ENCODE assay signal across 12 cellular contexts in genomic region chr7:100176096-100176835, GRCh38. TPM values are rescaled to one million over a fixed set of nuclear protein-coding genes. Genes with fewer than 3 reads are reported as not detected.
DNase-seq lines count a peak whose midpoint lies in the region; FAIRE-seq and TF ChIP-seq lines count a peak whose summit lies in the region.
"Had no signal": no experiment of that assay in that cellular context is flagged by ENCODE, and none has a peak within 500 bp of the region (broad histone marks: within the 10 kb centered on the region; RNA-seq: fewer than 3 reads in every experiment).

No MANE protein-coding gene starts in this region.

- H3K4me1 ChIP-seq in Loucy (ENCODE audit: insufficient read depth, low read length, poor library complexity, severe bottlenecking): peaks cover 17% of the 10 kb centered on the region

- no peak for FAIRE-seq in urothelium cell line (lab: Jason Lieb, UNC)

- H3K9ac ChIP-seq in Loucy (ENCODE audit: low read depth, low read length, poor library complexity, severe bottlenecking): peak overlapping the region; percentile 85

- H3K9me3 Mint-ChIP-seq in Calu3 (ENCODE audit: low read depth, unreplicated experiment) (no peaks in the 10 kb centered on the region), chondrocyte (ENCODE audit: low read depth) (no peaks in the 10 kb centered on the region), neural crest cell (peaks cover 2% of the 10 kb centered on the region)

- H3K4me3 ChIP-seq in Loucy (ENCODE audit: low read length, poor library complexity, severe bottlenecking): peak overlapping the region; percentile 91

- peaks cover 6% of the 10 kb centered on the region for H3K36me3 Mint-ChIP-seq in Calu3 (ENCODE audit: insufficient read depth, unreplicated experiment)
- peaks cover 6% of the 10 kb centered on the region for H3K36me3 Mint-ChIP-seq in chondrocyte (ENCODE audit: low read depth)
- peaks cover 8% of the 10 kb centered on the region for H3K36me3 Mint-ChIP-seq in neural crest cell (ENCODE audit: low read depth)

- H3K4me2 ChIP-seq in Loucy (ENCODE audit: low read depth, low read length, poor library complexity, severe bottlenecking): peak overlapping the region; percentile 94

- no peaks in the 10 kb centered on the region for H3F3A ChIP-seq in Loucy (ENCODE audit: low read depth)

- H3K27me3 Mint-ChIP-seq in Calu3 (ENCODE audit: unreplicated experiment) (peaks cover 51% of the 10 kb centered on the region), chondrocyte (ENCODE audit: low read depth) (peaks cover 12% of the 10 kb centered on the region), neural crest cell (ENCODE audit: low read depth) (peaks cover 17% of the 10 kb centered on the region)

- no peaks in the 10 kb centered on the region for H3K27me3 ChIP-seq in Loucy (ENCODE audit: insufficient read depth, low read length, poor library complexity, severe bottlenecking)
- H3K27me3 ChIP-seq: vagina had no signal

- CTCF ChIA-PET in Calu3 (lab: Charles Lee): no interaction called here

- peak overlapping the region; percentile 62 for H3K4me3 Mint-ChIP-seq in Calu3 (ENCODE audit: low read depth, unreplicated experiment)
- H3K4me3 Mint-ChIP-seq in chondrocyte (ENCODE audit: unreplicated experiment): peak overlapping the region; percentile 85
- H3K4me3 Mint-ChIP-seq in neural crest cell: peak overlapping the region; percentile 98

- H3K4me1 Mint-ChIP-seq in Calu3 (ENCODE audit: low read depth, unreplicated experiment) (peaks cover 5% of the 10 kb centered on the region), chondrocyte (ENCODE audit: low read depth) (peaks cover 13% of the 10 kb centered on the region), neural crest cell (peaks cover 35% of the 10 kb centered on the region)

- no peak for TF ChIP-seq CTCF in Calu3 (IDR thresholded peaks at IDR 0.05; ENCODE audit: unreplicated experiment)
- no peak for TF ChIP-seq CTCF in Loucy (conservative IDR thresholded peaks at IDR 0.05; ENCODE audit: low read length)
- no peak for TF ChIP-seq CTCF in chondrocyte (IDR thresholded peaks at IDR 0.05)
- TF ChIP-seq CTCF in neural crest cell (conservative IDR thresholded peaks at IDR 0.05): no peak

- H3K9me3 ChIP-seq in Loucy (ENCODE audit: insufficient read depth, low read depth, low read length): no peaks in the 10 kb centered on the region
- H3K9me3 ChIP-seq: vagina had no signal

- H2AFZ ChIP-seq in Loucy (ENCODE audit: low read length): no peak overlapping the region

- H3K79me2 ChIP-seq in Loucy (ENCODE audit: insufficient read depth, low read length): peaks cover 25% of the 10 kb centered on the region

- no TSS peak for BruUV-seq in Calu3 (replicated peaks; lab: Mats Ljungman, UMichigan)

- intact Hi-C loops in Calu3 (cut with micrococcal nuclease; ENCODE audit: unreplicated experiment): no loop called here

- H3K36me3 ChIP-seq in Loucy (ENCODE audit: insufficient read depth, low read length): no peaks in the 10 kb centered on the region
- H3K36me3 ChIP-seq: vagina had no signal

- H3K9me2 ChIP-seq in Loucy (replicated peaks; ENCODE audit: low read depth, low read length): no peaks in the 10 kb centered on the region

- DNase-seq in Calu3: no peak
- DNase-seq in chondrocyte (ENCODE audit: low spot score): peak; percentile 78
- DNase-seq in neural crest cell (ENCODE audit: low read depth, low spot score): no peak
- DNase-seq in GF-D8 (lab: John Stamatoyannopoulos, UW): no peak
- DNase-seq in urothelium cell line (ENCODE audit: low spot score): no peak
- DNase-seq in NCI-H446 (lab: John Stamatoyannopoulos, UW): no peak
- no peak for DNase-seq in NCI-H1048 (lab: John Stamatoyannopoulos, UW)
- DNase-seq: activated CD4-positive, alpha-beta T cell treated with anti-CD3 and anti-CD28 coated beads for 48 hours; NCI-H2227 treated with DMSO at 0.1 percent for 48 hours; right cardiac atrium had no signal

- H4K20me1 ChIP-seq in Loucy (ENCODE audit: insufficient read depth, low read length, poor library complexity, severe bottlenecking): peaks cover 4% of the 10 kb centered on the region

- H3K27ac Mint-ChIP-seq in Calu3 (ENCODE audit: unreplicated experiment): no peak overlapping the region
- no peak overlapping the region for H3K27ac Mint-ChIP-seq in chondrocyte (ENCODE audit: unreplicated experiment)
- H3K27ac Mint-ChIP-seq in neural crest cell (ENCODE audit: unreplicated experiment): peak overlapping the region; percentile 88

RNA-seq across cellular contexts. Expression of gene GPC2, which starts 0.9 kb away (rescaled TPM):
- total RNA-seq in Calu3 (2022) (3.2 and 3.6 TPM in 2 replicates), chondrocyte (6.2 to 7.3 TPM (median 6.7 TPM) in 3 replicates), neural crest cell (97.8 and 106 TPM in 2 replicates)

RNA-seq across cellular contexts. Expression of gene STAG3, which starts 1.5 kb away (rescaled TPM):
- 0.66 and 1.2 TPM in 2 replicates for total RNA-seq in Calu3 (2022)
- total RNA-seq in chondrocyte: 0.57 to 1.2 TPM (median 0.64 TPM) in 3 replicates
- total RNA-seq in neural crest cell: 1.1 and 1.9 TPM in 2 replicates
- total RNA-seq: vagina had no signal

RNA-seq across cellular contexts. Expression of gene GAL3ST4, which starts 7.8 kb away (rescaled TPM):
- total RNA-seq in Calu3 (2022) (0.14 TPM in 1 of 2 replicates, not detected in the other), chondrocyte (1.8 to 4.9 TPM (median 4.3 TPM) in 3 replicates), neural crest cell (15.3 and 16.6 TPM in 2 replicates)

RNA-seq across cellular contexts. Expression of gene TRAPPC14, which starts 17.7 kb away (rescaled TPM):
- total RNA-seq in Calu3 (2022) (17.4 and 17.5 TPM in 2 replicates), chondrocyte (15.4 to 19.7 TPM (median 16.3 TPM) in 3 replicates), neural crest cell (32.0 and 33.9 TPM in 2 replicates)

RNA-seq across cellular contexts. Expression of gene LAMTOR4, which starts 27.5 kb away (rescaled TPM):
- total RNA-seq in Calu3 (2022) (43.6 and 56.6 TPM in 2 replicates), chondrocyte (73.2 to 89.4 TPM (median 75.7 TPM) in 3 replicates), neural crest cell (134 and 135 TPM in 2 replicates)

Comparison
In these comparisons a context has a peak if more than half of its experiments do, and no peak if none do; other contexts are left out.
1. RNA of gene GPC2, which starts 0.9 kb away (total RNA-seq): 97.8 to 106 TPM in neural crest cell; 6.2 to 7.3 TPM in chondrocyte and 3.2 to 3.6 TPM in Calu3; every median in the first group is over 10 times any median in the second.
2. Peak in every context shown above with its lines, with median percentiles within 50 percentile points of each other: H3K4me3 Mint-ChIP-seq.